In genomic region chr4:127809173-127809800, GRCh38 we compare ENCODE assay signal across 1 cellular context.
TF ChIP-seq lines count a peak whose summit lies in the region.

No MANE protein-coding gene starts in this region.

TF ChIP-seq in GM23338, 12 proteins besides CTCF, POLR2A, EP300 and RAD21 (continued from another document):
- no peak for TF ChIP-seq ZNF462 (CRISPR knock-in tag; IDR thresholded peaks at IDR 0.05)
- no peak for TF ChIP-seq JUNB (IDR thresholded peaks at IDR 0.05; ENCODE audit: unreplicated experiment)
